ENCODE assay signal across 8 cellular contexts in the genomic region with DNA sequence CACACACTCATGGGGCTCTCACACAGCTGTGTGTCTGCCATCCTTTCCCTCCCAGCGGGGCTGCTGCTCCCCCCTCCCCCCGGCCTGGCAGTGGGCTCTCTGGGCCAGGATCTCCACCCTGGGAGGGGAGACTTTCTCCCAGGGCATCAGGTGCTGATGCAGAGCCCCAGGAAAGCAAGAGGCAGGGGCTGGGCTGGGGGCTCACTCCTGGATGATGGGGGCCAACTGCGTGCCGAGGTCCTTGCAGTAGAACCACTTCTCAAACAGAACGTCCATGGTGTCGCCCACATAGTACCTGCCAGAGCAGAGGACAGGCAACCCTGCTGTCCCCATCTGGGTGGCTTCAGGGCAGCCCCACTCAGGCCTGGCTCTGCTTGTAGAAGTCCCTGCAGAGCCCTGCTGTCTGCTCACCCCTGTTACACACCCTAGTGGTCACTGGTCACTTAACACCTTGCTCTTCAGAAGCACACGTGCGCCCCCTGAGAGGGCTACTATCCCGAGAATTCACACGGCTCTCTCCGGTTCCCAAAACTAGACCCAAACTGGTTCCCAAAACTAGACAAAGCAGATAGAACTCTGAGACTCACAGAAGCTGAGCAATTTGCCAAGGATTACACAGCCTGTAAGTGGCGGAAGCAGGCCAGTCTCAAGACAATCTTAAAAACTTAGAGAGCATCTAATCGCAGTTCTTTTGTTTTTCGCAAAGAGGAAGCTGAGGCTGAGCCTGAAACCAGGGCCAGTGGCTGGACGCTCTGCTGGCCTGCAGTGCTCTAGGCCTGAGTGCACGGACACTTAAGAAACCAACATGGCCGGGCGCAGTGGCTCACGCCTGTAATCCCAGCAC. TPM values are rescaled to one million over a fixed set of nuclear protein-coding genes. Genes with fewer than 3 reads are reported as not detected.
DNase-seq lines count a peak whose midpoint lies in the region; ATAC-seq and TF ChIP-seq lines count a peak whose summit lies in the region.

No MANE protein-coding gene starts in this region.

- H3K4me3 ChIP-seq in hepatocyte: no peak overlapping the region

- H3K4me2 ChIP-seq in hepatocyte: no peak overlapping the region

- H3K27me3 ChIP-seq in hepatocyte: no peaks in the 10 kb centered on the region

- H3K9me2 ChIP-seq in hepatocyte (replicated peaks; ENCODE audit: insufficient read depth): no peaks in the 10 kb centered on the region

- no peaks in the 10 kb centered on the region for H3K36me3 ChIP-seq in hepatocyte (replicated peaks; ENCODE audit: insufficient read depth, low read depth)

- H3K4me1 ChIP-seq in hepatocyte (ENCODE audit: insufficient read depth): no peaks in the 10 kb centered on the region

- no peak overlapping the region for H2AFZ ChIP-seq in hepatocyte

- H4K20me1 ChIP-seq in hepatocyte (ENCODE audit: insufficient read depth, poor library complexity, severe bottlenecking): no peaks in the 10 kb centered on the region

- DNase-seq in Ammon's horn (ENCODE audit: low spot score): peak; percentile 67
- DNase-seq in LoVo (ENCODE audit: low spot score): peak; percentile 32
- peak; percentile 45 for DNase-seq in hepatocyte (ENCODE audit: low spot score)
- DNase-seq in stimulated activated naive CD8-positive, alpha-beta T cell treated with anti-CD3 and anti-CD28 coated beads, Interleukin-15, Interleukin-2, amounts not matched to agents 100 U/mL and 50 U/mL, for 24 hours: peak; percentile 7
- no peak for DNase-seq in activated gamma-delta T cell treated with Interleukin-2 at 50 U/mL for 16 hours
- DNase-seq in activated CD8-positive, alpha-beta memory T cell treated with anti-CD3 and anti-CD28 coated beads, Interleukin-2, amount 50 U/mL, for 48 hours: no peak

- TF ChIP-seq CTCF in VCaP (conservative IDR thresholded peaks at IDR 0.05) (peak; percentile 40), hepatocyte (IDR thresholded peaks at IDR 0.05; ENCODE audit: poor library complexity) (peak; percentile 31)

- 82% methylated on average over 19 of the region's 19 CpGs for WGBS in hepatocyte (ENCODE audit: low lambda C conversion rate, missing lambda C conversion rate)

- no peaks in the 10 kb centered on the region for H3K9me3 ChIP-seq in hepatocyte (ENCODE audit: low read depth)

- H3K27ac ChIP-seq in VCaP (no peak overlapping the region), hepatocyte (no peak overlapping the region)

- no peaks in the 10 kb centered on the region for H3K79me2 ChIP-seq in hepatocyte

- ATAC-seq in GM19372 (IDR thresholded peaks at IDR 0.05; ENCODE audit: low read depth, unreplicated experiment): peak; percentile 63
- ATAC-seq in stimulated activated naive CD8-positive, alpha-beta T cell treated with anti-CD3 and anti-CD28 coated beads, Interleukin-15, Interleukin-2, amounts not matched to agents 100 U/mL and 50 U/mL, for 24 hours: peak; percentile 44

RNA-seq across cellular contexts. Expression of a gene that starts 6.6 kb away (rescaled TPM):
- total RNA-seq in hepatocyte: 3.7 and 5.1 TPM in 2 replicates
- 7.5 and 9.5 TPM in 2 replicates for polyA plus RNA-seq in hepatocyte

RNA-seq across cellular contexts. Expression of a gene that starts 21.9 kb away (rescaled TPM):
- 18.1 and 22.0 TPM in 2 replicates for total RNA-seq in hepatocyte
- 29.4 and 35.4 TPM in 2 replicates for polyA plus RNA-seq in hepatocyte

Comparison
In these comparisons a context has a peak if more than half of its experiments do, and no peak if none do; other contexts are left out.
1. DNase-seq: peak in Ammon's horn (single experiment), LoVo (single experiment), hepatocyte (single experiment) and stimulated activated naive CD8-positive, alpha-beta T cell treated with anti-CD3 and anti-CD28 coated beads, Interleukin-15, Interleukin-2, amounts not matched to agents 100 U/mL and 50 U/mL, for 24 hours (single experiment); none in activated gamma-delta T cell treated with Interleukin-2 at 50 U/mL for 16 hours (single experiment) and activated CD8-positive, alpha-beta memory T cell treated with anti-CD3 and anti-CD28 coated beads, Interleukin-2, amount 50 U/mL, for 48 hours (single experiment).